ENCODE assay signal across 9 cellular contexts in the genomic region with DNA sequence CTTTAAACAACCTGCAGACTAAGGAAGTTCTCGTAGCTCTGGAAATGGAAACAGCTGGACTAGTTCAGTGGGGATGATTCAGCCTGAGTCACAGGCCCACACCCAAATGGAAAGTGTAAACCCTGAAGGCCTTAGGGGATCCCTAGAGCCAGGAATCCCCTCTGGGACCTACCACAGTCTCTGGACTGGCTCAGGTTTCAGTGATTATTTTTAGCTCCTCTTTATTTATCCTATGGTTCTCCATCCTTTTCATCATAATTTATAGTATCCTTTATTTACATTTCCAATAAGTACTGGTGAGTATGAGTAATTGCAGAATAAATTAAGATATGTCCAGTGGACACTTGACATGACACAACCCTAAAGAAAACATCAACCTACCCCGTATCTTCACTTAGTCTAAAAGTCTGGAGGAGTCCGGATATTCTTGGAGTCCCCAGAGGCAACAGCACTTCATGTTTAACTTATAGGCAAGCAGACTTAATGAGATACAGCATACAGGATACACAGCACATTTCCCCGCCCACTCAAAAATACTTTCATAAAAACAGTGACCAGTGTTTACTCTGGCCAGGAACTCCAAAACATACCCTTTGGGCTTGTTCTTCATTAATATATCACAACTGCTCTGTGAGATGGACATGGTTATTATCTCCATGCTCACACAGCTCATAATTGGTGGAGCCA.
DNase-seq lines count a peak whose midpoint lies in the region; TF ChIP-seq lines count a peak whose summit lies in the region.
"Had no signal": no experiment of that assay in that cellular context is flagged by ENCODE, and none has a peak within 500 bp of the region (broad histone marks: within the 10 kb centered on the region; RNA-seq: fewer than 3 reads in every experiment).

No MANE protein-coding gene starts in this region.

- no peak overlapping the region for H3K4me3 Mint-ChIP-seq in activated naive CD4-positive, alpha-beta T cell treated with anti-CD3 and anti-CD28 coated beads, Interleukin-2, amount 10 ng/mL, durations not matched to agents 7 days and 5 days
- H3K4me3 Mint-ChIP-seq: H9 had no signal

- peaks cover 5% of the 10 kb centered on the region for H3K9me3 Mint-ChIP-seq in activated naive CD4-positive, alpha-beta T cell treated with anti-CD3 and anti-CD28 coated beads, Interleukin-2, amount 10 ng/mL, durations not matched to agents 7 days and 5 days

- DNase-seq in NCI-H82 (lab: John Stamatoyannopoulos, UW) (peak; percentile 16), NCI-H82 treated with DMSO at 0.1 percent for 48 hours (lab: John Stamatoyannopoulos, UW; ENCODE audit: unreplicated experiment) (no peak), NCI-H526 treated with DMSO at 0.1 percent for 48 hours (lab: John Stamatoyannopoulos, UW) (peak; percentile 68), epithelial cell of esophagus (ENCODE audit: low read depth) (peak; percentile 94), smooth muscle cell of the brain vasculature (ENCODE audit: low read depth, low spot score) (peak; percentile 93), NCI-H2227 treated with DMSO at 0.1 percent for 48 hours (lab: John Stamatoyannopoulos, UW) (no peak), medulla oblongata (ENCODE audit: extremely low spot score) (no peak)
- no peak for DNase-seq in activated naive CD4-positive, alpha-beta T cell treated with anti-CD3 and anti-CD28 coated beads, Interleukin-2, amount 10 ng/mL, durations not matched to agents 7 days and 5 days
- DNase-seq: H9 had no signal

- H3K36me3 Mint-ChIP-seq in activated naive CD4-positive, alpha-beta T cell treated with anti-CD3 and anti-CD28 coated beads, Interleukin-2, amount 10 ng/mL, durations not matched to agents 7 days and 5 days = no peaks in the 10 kb centered on the region

- no peak overlapping the region for H3K4me3 ChIP-seq in epithelial cell of esophagus (ENCODE audit: low read length)

- H3K27ac Mint-ChIP-seq in activated naive CD4-positive, alpha-beta T cell treated with anti-CD3 and anti-CD28 coated beads, Interleukin-2, amount 10 ng/mL, durations not matched to agents 7 days and 5 days = no peak overlapping the region

- H3K4me1 Mint-ChIP-seq in activated naive CD4-positive, alpha-beta T cell treated with anti-CD3 and anti-CD28 coated beads, Interleukin-2, amount 10 ng/mL, durations not matched to agents 7 days and 5 days = no peaks in the 10 kb centered on the region

- CTCF ChIA-PET in activated naive CD4-positive, alpha-beta T cell treated with anti-CD3 and anti-CD28 coated beads, Interleukin-2, amount 10 ng/mL, durations not matched to agents 7 days and 5 days (lab: Charles Lee) = no interaction called here

- no peak for TF ChIP-seq CTCF in epithelial cell of esophagus (IDR thresholded peaks at IDR 0.05; ENCODE audit: insufficient read depth, low read depth, low read length, missing control alignments)

- no peaks in the 10 kb centered on the region for H3K27me3 Mint-ChIP-seq in activated naive CD4-positive, alpha-beta T cell treated with anti-CD3 and anti-CD28 coated beads, Interleukin-2, amount 10 ng/mL, durations not matched to agents 7 days and 5 days

Comparison
In these comparisons a context has a peak if more than half of its experiments do, and no peak if none do; other contexts are left out.
1. DNase-seq: peak in NCI-H82 (single experiment), NCI-H526 treated with DMSO at 0.1 percent for 48 hours (single experiment), epithelial cell of esophagus (single experiment) and smooth muscle cell of the brain vasculature (single experiment); none in NCI-H82 treated with DMSO at 0.1 percent for 48 hours (single experiment), NCI-H2227 treated with DMSO at 0.1 percent for 48 hours (single experiment), activated naive CD4-positive, alpha-beta T cell treated with anti-CD3 and anti-CD28 coated beads, Interleukin-2, amount 10 ng/mL, durations not matched to agents 7 days and 5 days (single experiment) and medulla oblongata (single experiment).